ENCODE assay signal across 27 cellular contexts in genomic region chr3:29012011-29012410, GRCh38.
"Had no signal": no experiment of that assay in that cellular context is flagged by ENCODE, and none has a peak within 500 bp of the region (broad histone marks: within the 10 kb centered on the region; RNA-seq: fewer than 3 reads in every experiment).

No MANE protein-coding gene starts in this region.

- H3K4me1 Mint-ChIP-seq: immature natural killer cell; naive thymus-derived CD8-positive, alpha-beta T cell; nephron progenitor cell; stimulated activated effector memory CD8-positive, alpha-beta T cell treated with anti-CD3 and anti-CD28 coated beads, Interleukin-12 subunit alpha, Interleukin-12 subunit beta, amount 100 ng/mL, for 72 hours had no signal

- H3K4me3 Mint-ChIP-seq: immature natural killer cell; naive thymus-derived CD8-positive, alpha-beta T cell; nephron progenitor cell; stimulated activated effector memory CD8-positive, alpha-beta T cell treated with anti-CD3 and anti-CD28 coated beads, Interleukin-12 subunit alpha, Interleukin-12 subunit beta, amount 100 ng/mL, for 72 hours; stimulated activated naive CD8-positive, alpha-beta T cell treated with anti-CD3 and anti-CD28 coated beads, Interleukin-15, Interleukin-2, amounts not matched to agents 100 ng/mL and 50 ng/mL, for 24 hours had no signal

- H3K9me3 Mint-ChIP-seq: naive thymus-derived CD8-positive, alpha-beta T cell; nephron progenitor cell; stimulated activated effector memory CD8-positive, alpha-beta T cell treated with anti-CD3 and anti-CD28 coated beads, Interleukin-12 subunit alpha, Interleukin-12 subunit beta, amount 100 ng/mL, for 72 hours; stimulated activated naive CD8-positive, alpha-beta T cell treated with anti-CD3 and anti-CD28 coated beads, Interleukin-15, Interleukin-2, amounts not matched to agents 100 ng/mL and 50 ng/mL, for 24 hours had no signal

- DNase-seq: hypothalamus; immature natural killer cell; kidney; left colon; left lung; lower lobe of right lung; mammary epithelial cell; mesenchymal stem cell; naive thymus-derived CD8-positive, alpha-beta T cell; nephron progenitor cell; nucleus accumbens; pancreas; posterior cingulate gyrus; right cardiac atrium; spleen; stimulated activated CD4-positive, alpha-beta T cell treated with anti-CD3 and anti-CD28 coated beads, Interleukin-4, amount 100 ng/mL, for 24 hours; stimulated activated naive CD4-positive, alpha-beta T cell; tibial artery; trophoblast cell; upper lobe of right lung had no signal

- H3K27ac ChIP-seq: left lung, lower lobe of right lung, pancreas, prostate gland, skin epidermis, spleen, suprapubic skin, thoracic aorta, tibial artery, upper lobe of right lung had no signal

- H3K36me3 Mint-ChIP-seq: immature natural killer cell; naive thymus-derived CD8-positive, alpha-beta T cell; stimulated activated effector memory CD8-positive, alpha-beta T cell treated with anti-CD3 and anti-CD28 coated beads, Interleukin-12 subunit alpha, Interleukin-12 subunit beta, amount 100 ng/mL, for 72 hours had no signal

- H3K4me3 ChIP-seq: left lung, lower lobe of right lung, pancreas, prostate gland, skin epidermis, spleen, suprapubic skin, thoracic aorta, tibial artery, upper lobe of right lung had no signal

- H3K36me3 ChIP-seq: left lung, lower lobe of right lung, pancreas, prostate gland, spleen, suprapubic skin, thoracic aorta, tibial artery, upper lobe of right lung had no signal

- H3K9me3 ChIP-seq: left lung, lower lobe of right lung, pancreas, prostate gland, spleen, suprapubic skin, thoracic aorta, tibial artery, upper lobe of right lung had no signal

- ATAC-seq: left colon; left lung; lower lobe of right lung; naive thymus-derived CD8-positive, alpha-beta T cell; pancreas; right cardiac atrium; sciatic nerve; stimulated activated effector memory CD8-positive, alpha-beta T cell treated with anti-CD3 and anti-CD28 coated beads, Interleukin-12 subunit alpha, Interleukin-12 subunit beta, amount 100 ng/mL, for 72 hours; upper lobe of right lung had no signal

- H3K27me3 Mint-ChIP-seq: naive thymus-derived CD8-positive, alpha-beta T cell; stimulated activated naive CD8-positive, alpha-beta T cell treated with anti-CD3 and anti-CD28 coated beads, Interleukin-15, Interleukin-2, amounts not matched to agents 100 ng/mL and 50 ng/mL, for 24 hours had no signal

- H3K27me3 ChIP-seq: left lung, pancreas, spleen, suprapubic skin, tibial artery, upper lobe of right lung had no signal

- H3K27ac Mint-ChIP-seq: immature natural killer cell; naive thymus-derived CD8-positive, alpha-beta T cell; nephron progenitor cell; stimulated activated effector memory CD8-positive, alpha-beta T cell treated with anti-CD3 and anti-CD28 coated beads, Interleukin-12 subunit alpha, Interleukin-12 subunit beta, amount 100 ng/mL, for 72 hours; stimulated activated naive CD8-positive, alpha-beta T cell treated with anti-CD3 and anti-CD28 coated beads, Interleukin-15, Interleukin-2, amounts not matched to agents 100 ng/mL and 50 ng/mL, for 24 hours had no signal

- H3K4me1 ChIP-seq: left lung, lower lobe of right lung, pancreas, prostate gland, spleen, suprapubic skin, tibial artery, upper lobe of right lung had no signal
